ENCODE assay signal across 19 cellular contexts in genomic region chr17:74877592-74878543, GRCh38. TPM values are rescaled to one million over a fixed set of nuclear protein-coding genes. Genes with fewer than 3 reads are reported as not detected.
DNase-seq lines count a peak whose midpoint lies in the region; ATAC-seq and TF ChIP-seq lines count a peak whose summit lies in the region.
"Had no signal": no experiment of that assay in that cellular context is flagged by ENCODE, and none has a peak within 500 bp of the region (broad histone marks: within the 10 kb centered on the region; RNA-seq: fewer than 3 reads in every experiment).

No MANE protein-coding gene starts in this region.

- no peak overlapping the region for H2BK5ac ChIP-seq in IMR-90 (ENCODE audit: low read depth, low read length, poor library complexity, severe bottlenecking)

- no peak overlapping the region for H2BK20ac ChIP-seq in IMR-90 (ENCODE audit: low read depth, low read length)

- 29% methylated on average over 7 of the region's 19 CpGs; no CpG with 5 or more reads in 1 of the 2 experiments for WGBS in IMR-90 (ENCODE audit: extremely low coverage in 2 of 2, insufficient read length in 1 of 2), 2 experiments

- intact Hi-C loops in IMR-90 (cut with micrococcal nuclease) (no loop called here), Caco-2 (cut with micrococcal nuclease; ENCODE audit: unreplicated experiment) (no loop called here)

- no peak for ATAC-seq in IMR-90 (ENCODE audit: low read depth)
- no peak for ATAC-seq in GM18861 (IDR thresholded peaks at IDR 0.05; ENCODE audit: unreplicated experiment)
- no peak for ATAC-seq in activated naive CD8-positive, alpha-beta T cell treated with anti-CD3 and anti-CD28 coated beads, Interleukin-2, amount 50 U/mL, for 24 hours

- no peak overlapping the region for H3K4me2 ChIP-seq in IMR-90 (ENCODE audit: low read depth, low read length)

- H4K8ac ChIP-seq in IMR-90 (ENCODE audit: low read depth in 2 of 2, low read length in 2 of 2) = no peak overlapping the region

- no peak overlapping the region for H3K27ac Mint-ChIP-seq in Caco-2 (ENCODE audit: unreplicated experiment)
- H3K27ac Mint-ChIP-seq in activated naive CD8-positive, alpha-beta T cell treated with anti-CD3 and anti-CD28 coated beads, Interleukin-2, amount 50 U/mL, for 24 hours = no peak overlapping the region
- H3K27ac Mint-ChIP-seq: activated naive CD8-positive, alpha-beta T cell treated with anti-CD3 and anti-CD28 coated beads for 36 hours; stimulated activated naive CD8-positive, alpha-beta T cell treated with anti-CD3 and anti-CD28 coated beads, Interleukin-15, Interleukin-2, amounts not matched to agents 100 ng/mL and 50 ng/mL, for 24 hours had no signal

- no peak overlapping the region for H3K4me3 ChIP-seq in IMR-90 (ENCODE audit: insufficient read depth, low read depth, low read length)
- H3K4me3 ChIP-seq in cardiac fibroblast (replicated peaks in 1 of 2; ENCODE audit: low read depth in 2 of 2, low read length in 2 of 2) = no peak overlapping the region
- H3K4me3 ChIP-seq in Caco-2 (ENCODE audit: low read depth, low read length) = no peak overlapping the region

- 0 out of 4 replicates have a peak, but pooled peaks cover 4 to 8% of the 10 kb centered on the region in 2 experiments for H3K79me1 ChIP-seq in IMR-90 (ENCODE audit: low read depth in 1 of 2, low read length in 2 of 2)

- TF ChIP-seq CTCF in IMR-90 (conservative IDR thresholded peaks at IDR 0.05; ENCODE audit: low read depth, low read length) (no peak), cardiac fibroblast (IDR thresholded peaks at IDR 0.05; ENCODE audit: low read depth, low read length) (no peak), Caco-2 (IDR thresholded peaks at IDR 0.05; ENCODE audit: insufficient read depth in 1 of 2, low read depth in 1 of 2, low read length in 1 of 2, severe bottlenecking in 1 of 2, unreplicated experiment in 1 of 2) (no peak)

- in situ Hi-C loops in IMR-90 (cut with MboI; ENCODE audit: low sequenced_read_pairs) = no loop called here

- no peak overlapping the region for H2BK15ac ChIP-seq in IMR-90 (ENCODE audit: low read depth, low read length)

- no peak overlapping the region for H3K56ac ChIP-seq in IMR-90 (ENCODE audit: extremely low read depth, insufficient read depth, low read length)

- H2AK9ac ChIP-seq in IMR-90 (replicated peaks; ENCODE audit: low read depth, low read length, poor library complexity) = no peak overlapping the region

- H3K36me3 ChIP-seq in IMR-90 (ENCODE audit: control insufficient read depth, insufficient read depth, low read length) (no peaks in the 10 kb centered on the region), Caco-2 (ENCODE audit: control insufficient read depth, insufficient read depth, low read length) (no peaks in the 10 kb centered on the region)

- H3K9ac ChIP-seq in IMR-90 (ENCODE audit: low read depth, low read length) = no peak overlapping the region

- no peak for TF ChIP-seq POLR2A in IMR-90 (IDR thresholded peaks at IDR 0.05; ENCODE audit: low read depth, low read length)

- H3K9me1 ChIP-seq in IMR-90 (ENCODE audit: insufficient read depth, low read length) = no peaks in the 10 kb centered on the region

- peak; percentile 44 for DNase-seq in COLO668 (lab: John Stamatoyannopoulos, UW; ENCODE audit: unreplicated experiment)
- DNase-seq in IMR-90 = no peak
- DNase-seq in cardiac fibroblast (ENCODE audit: low read depth in 2 of 2) = peak; percentile 55 to 71
- peak; percentile 73 for DNase-seq in mucosa of gallbladder (ENCODE audit: low spot score)
- no peak for DNase-seq in Caco-2
- DNase-seq in activated naive CD8-positive, alpha-beta T cell treated with anti-CD3 and anti-CD28 coated beads, Interleukin-2, amount 50 U/mL, for 24 hours = no peak
- DNase-seq in activated naive CD4-positive, alpha-beta T cell treated with anti-CD3 and anti-CD28 coated beads, Interleukin-2, amount 50 U/mL, for 16 hours = no peak
- DNase-seq: activated CD4-positive, CD25-positive, alpha-beta regulatory T cell; activated CD8-positive, alpha-beta memory T cell treated with anti-CD3 and anti-CD28 coated beads, Interleukin-2, amount 50 U/mL, for 4 hours; activated naive CD8-positive, alpha-beta T cell treated with anti-CD3 and anti-CD28 coated beads for 36 hours; C1 segment of cervical spinal cord; cortex of kidney; foreskin melanocyte; Karpas-422; NCI-H187; retina had no signal

- H3K4me1 Mint-ChIP-seq in Caco-2 (ENCODE audit: low read depth, unreplicated experiment) = peaks cover 6% of the 10 kb centered on the region
- H3K4me1 Mint-ChIP-seq in activated naive CD8-positive, alpha-beta T cell treated with anti-CD3 and anti-CD28 coated beads, Interleukin-2, amount 50 U/mL, for 24 hours = peaks cover 13% of the 10 kb centered on the region

- POLR2A ChIA-PET in IMR-90 (lab: Charles Lee; ENCODE audit: unreplicated experiment) = no interaction called here
- POLR2A ChIA-PET in Caco-2 (lab: Charles Lee) = no interaction called here

- no peak overlapping the region for H3K27ac ChIP-seq in IMR-90 (ENCODE audit: insufficient read depth, low read length)

- H3K9me3 Mint-ChIP-seq in Caco-2 (ENCODE audit: unreplicated experiment) = no peaks in the 10 kb centered on the region
- H3K9me3 Mint-ChIP-seq in activated naive CD8-positive, alpha-beta T cell treated with anti-CD3 and anti-CD28 coated beads, Interleukin-2, amount 50 U/mL, for 24 hours = no peaks in the 10 kb centered on the region
- H3K9me3 Mint-ChIP-seq: activated naive CD8-positive, alpha-beta T cell treated with anti-CD3 and anti-CD28 coated beads for 36 hours; stimulated activated naive CD8-positive, alpha-beta T cell treated with anti-CD3 and anti-CD28 coated beads, Interleukin-15, Interleukin-2, amounts not matched to agents 100 ng/mL and 50 ng/mL, for 24 hours had no signal

- H3K36me3 Mint-ChIP-seq in Caco-2 (ENCODE audit: insufficient read depth, unreplicated experiment) = peaks cover 12% of the 10 kb centered on the region
- H3K36me3 Mint-ChIP-seq in activated naive CD8-positive, alpha-beta T cell treated with anti-CD3 and anti-CD28 coated beads, Interleukin-2, amount 50 U/mL, for 24 hours (ENCODE audit: low read depth) = no peaks in the 10 kb centered on the region
- H3K36me3 Mint-ChIP-seq: activated naive CD8-positive, alpha-beta T cell treated with anti-CD3 and anti-CD28 coated beads for 36 hours had no signal

- H3K4me3 Mint-ChIP-seq in Caco-2 (ENCODE audit: unreplicated experiment) = no peak overlapping the region
- H3K4me3 Mint-ChIP-seq in activated naive CD8-positive, alpha-beta T cell treated with anti-CD3 and anti-CD28 coated beads, Interleukin-2, amount 50 U/mL, for 24 hours = no peak overlapping the region
- H3K4me3 Mint-ChIP-seq: activated naive CD8-positive, alpha-beta T cell treated with anti-CD3 and anti-CD28 coated beads for 36 hours; stimulated activated naive CD8-positive, alpha-beta T cell treated with anti-CD3 and anti-CD28 coated beads, Interleukin-15, Interleukin-2, amounts not matched to agents 100 ng/mL and 50 ng/mL, for 24 hours had no signal

- H3K27me3 Mint-ChIP-seq in Caco-2 (ENCODE audit: insufficient read depth, unreplicated experiment) = no peaks in the 10 kb centered on the region
- peaks cover 6% of the 10 kb centered on the region for H3K27me3 Mint-ChIP-seq in activated naive CD8-positive, alpha-beta T cell treated with anti-CD3 and anti-CD28 coated beads, Interleukin-2, amount 50 U/mL, for 24 hours
- H3K27me3 Mint-ChIP-seq: stimulated activated naive CD8-positive, alpha-beta T cell treated with anti-CD3 and anti-CD28 coated beads, Interleukin-15, Interleukin-2, amounts not matched to agents 100 ng/mL and 50 ng/mL, for 24 hours had no signal

- CTCF ChIA-PET in IMR-90 (lab: Yijun Ruan, JAX) = no interaction called here
- CTCF ChIA-PET in Caco-2 (lab: Charles Lee) = no interaction called here

- BruUV-seq in IMR-90 (replicated peaks; lab: Mats Ljungman, UMichigan) (no TSS peak), Caco-2 (replicated peaks; lab: Mats Ljungman, UMichigan) (no TSS peak)

- H4K5ac ChIP-seq in IMR-90 (ENCODE audit: low read depth, low read length) = no peak overlapping the region

- peak overlapping the region; percentile 41 for H2AFZ ChIP-seq in IMR-90 (replicated peaks; ENCODE audit: low read length, poor library complexity)

- H2AK5ac ChIP-seq in IMR-90 (ENCODE audit: low read depth, low read length) = no peak overlapping the region

- no peaks in the 10 kb centered on the region for H4K20me1 ChIP-seq in IMR-90 (ENCODE audit: insufficient read depth, low read length)

- dilution Hi-C loops in IMR-90 (cut with HindIII; ENCODE audit: low sequenced_read_pairs, unreplicated experiment) = no loop called here

- no peak overlapping the region for H3K23ac ChIP-seq in IMR-90 (ENCODE audit: low read depth, low read length)

- peaks cover 38% of the 10 kb centered on the region for H3K27me3 ChIP-seq in IMR-90 (ENCODE audit: control insufficient read depth, insufficient read depth, low read length)
- no peaks in the 10 kb centered on the region for H3K27me3 ChIP-seq in Caco-2 (replicated peaks; ENCODE audit: control insufficient read depth, insufficient read depth, low read length)

- H3K4ac ChIP-seq in IMR-90 (ENCODE audit: low read depth, low read length) = no peak overlapping the region

- no peak overlapping the region for H2BK120ac ChIP-seq in IMR-90 (ENCODE audit: low read depth, low read length)

- no peak overlapping the region for H4K91ac ChIP-seq in IMR-90 (ENCODE audit: insufficient read depth, low read depth, low read length)

- H3K4me1 ChIP-seq in IMR-90 (ENCODE audit: control insufficient read depth, insufficient read depth, low read length) = no peaks in the 10 kb centered on the region
- H3K4me1 ChIP-seq in Caco-2 = peaks cover 4% of the 10 kb centered on the region; the same call in 1 of the 2 replicates

- TF ChIP-seq RAD21 in IMR-90 (IDR thresholded peaks at IDR 0.05; ENCODE audit: low read length) = no peak

- no peak overlapping the region for H3K14ac ChIP-seq in IMR-90 (replicated peaks; ENCODE audit: low read depth, low read length)

- H3K18ac ChIP-seq in IMR-90 (ENCODE audit: low read depth, low read length) = no peak overlapping the region

- H3K9me3 ChIP-seq in IMR-90 (ENCODE audit: control insufficient read depth, insufficient read depth, low read length) (no peaks in the 10 kb centered on the region), Caco-2 (no peaks in the 10 kb centered on the region)

RNA-seq across cellular contexts. Expression of gene FDXR, which starts 5.1 kb away (rescaled TPM):
- 12.2 and 12.4 TPM in 2 replicates for total RNA-seq in IMR-90 (2012; rRNA removed)
- 18.6 and 21.9 TPM in 2 replicates for polyA plus RNA-seq in IMR-90 (2012; rRNA removed)
- 28.4 and 36.3 TPM in 2 replicates for polyA plus RNA-seq in IMR-90 (2012; cell fraction: cytosol; rRNA removed)
- 35.0 and 82.3 TPM in 2 replicates for polyA plus RNA-seq in IMR-90 (2012; cell fraction: nucleus; rRNA removed; ENCODE audit: low replicate concordance)
- total RNA-seq in mucosa of gallbladder = 9.3 TPM
- total RNA-seq in Caco-2 (2022) = 19.0 and 20.6 TPM in 2 replicates

RNA-seq across cellular contexts. Expression of gene FADS6, which starts 15.6 kb away (rescaled TPM):
- total RNA-seq in IMR-90 (2012; rRNA removed) (not detected in 2 replicates), mucosa of gallbladder (0.12 TPM), Caco-2 (2022) (2.6 and 3.1 TPM in 2 replicates)
- not detected in 2 replicates for polyA plus RNA-seq in IMR-90 (2012; rRNA removed)
- polyA plus RNA-seq in IMR-90 (2012; cell fraction: cytosol; rRNA removed) = not detected in 2 replicates
- polyA plus RNA-seq in IMR-90 (2012; cell fraction: nucleus; rRNA removed; ENCODE audit: low replicate concordance) = not detected in 2 replicates
- total RNA-seq: activated naive CD8-positive, alpha-beta T cell treated with anti-CD3 and anti-CD28 coated beads for 36 hours; H4 had no signal

RNA-seq across cellular contexts. Expression of gene GRIN2C, which starts 18.2 kb away (rescaled TPM):
- not detected in 2 replicates for total RNA-seq in IMR-90 (2012; rRNA removed)
- 0.22 TPM in 1 of 2 replicates, not detected in the other for polyA plus RNA-seq in IMR-90 (2012; rRNA removed)
- polyA plus RNA-seq in IMR-90 (2012; cell fraction: cytosol; rRNA removed) = not detected in 2 replicates
- polyA plus RNA-seq in IMR-90 (2012; cell fraction: nucleus; rRNA removed; ENCODE audit: low replicate concordance) = 0.16 and 0.69 TPM in 2 replicates
- 0.43 TPM for total RNA-seq in mucosa of gallbladder
- 4.8 and 5.2 TPM in 2 replicates for total RNA-seq in Caco-2 (2022)
- total RNA-seq: activated naive CD8-positive, alpha-beta T cell treated with anti-CD3 and anti-CD28 coated beads for 36 hours had no signal

RNA-seq across cellular contexts. Expression of gene USH1G, which starts 45.2 kb away (rescaled TPM):
- total RNA-seq in IMR-90 (2012; rRNA removed) (not detected in 2 replicates), mucosa of gallbladder (0.09 TPM), Caco-2 (2022) (0.48 and 0.77 TPM in 2 replicates)
- not detected in 2 replicates for polyA plus RNA-seq in IMR-90 (2012; rRNA removed)
- 0.01 TPM in 1 of 2 replicates, not detected in the other for polyA plus RNA-seq in IMR-90 (2012; cell fraction: cytosol; rRNA removed)
- polyA plus RNA-seq in IMR-90 (2012; cell fraction: nucleus; rRNA removed; ENCODE audit: low replicate concordance) = not detected in 2 replicates
- total RNA-seq: activated naive CD8-positive, alpha-beta T cell treated with anti-CD3 and anti-CD28 coated beads for 36 hours had no signal

RNA-seq across cellular contexts. Expression of gene OTOP2, which starts 46.2 kb away (rescaled TPM):
- not detected in 2 replicates for total RNA-seq in IMR-90 (2012; rRNA removed)
- polyA plus RNA-seq in IMR-90 (2012; rRNA removed) = not detected in 2 replicates
- polyA plus RNA-seq in IMR-90 (2012; cell fraction: cytosol; rRNA removed) = not detected in 2 replicates
- not detected in 2 replicates for polyA plus RNA-seq in IMR-90 (2012; cell fraction: nucleus; rRNA removed; ENCODE audit: low replicate concordance)
- total RNA-seq in mucosa of gallbladder = not detected
- total RNA-seq in Caco-2 (2022) = not detected in 2 replicates
- total RNA-seq: activated naive CD8-positive, alpha-beta T cell treated with anti-CD3 and anti-CD28 coated beads for 36 hours; H4 had no signal

Comparison
In these comparisons a context has a peak if more than half of its experiments do, and no peak if none do; other contexts are left out.
1. DNase-seq: peak in COLO668 (single experiment), cardiac fibroblast (2 of 2) and mucosa of gallbladder (single experiment); none in IMR-90 (single experiment), Caco-2 (0 of 2), activated naive CD8-positive, alpha-beta T cell treated with anti-CD3 and anti-CD28 coated beads, Interleukin-2, amount 50 U/mL, for 24 hours (single experiment) and activated naive CD4-positive, alpha-beta T cell treated with anti-CD3 and anti-CD28 coated beads, Interleukin-2, amount 50 U/mL, for 16 hours (single experiment).